In genomic region chr1:248842781-248843331, GRCh38 we compare ENCODE assay signal across 1 cellular context.
TF ChIP-seq lines count a peak whose summit lies in the region.

No MANE protein-coding gene starts in this region.

TF ChIP-seq in GM12878, 131 proteins besides CTCF, POLR2A, EP300 and RAD21 (continued from another document):
- TF ChIP-seq, protein P1, sequence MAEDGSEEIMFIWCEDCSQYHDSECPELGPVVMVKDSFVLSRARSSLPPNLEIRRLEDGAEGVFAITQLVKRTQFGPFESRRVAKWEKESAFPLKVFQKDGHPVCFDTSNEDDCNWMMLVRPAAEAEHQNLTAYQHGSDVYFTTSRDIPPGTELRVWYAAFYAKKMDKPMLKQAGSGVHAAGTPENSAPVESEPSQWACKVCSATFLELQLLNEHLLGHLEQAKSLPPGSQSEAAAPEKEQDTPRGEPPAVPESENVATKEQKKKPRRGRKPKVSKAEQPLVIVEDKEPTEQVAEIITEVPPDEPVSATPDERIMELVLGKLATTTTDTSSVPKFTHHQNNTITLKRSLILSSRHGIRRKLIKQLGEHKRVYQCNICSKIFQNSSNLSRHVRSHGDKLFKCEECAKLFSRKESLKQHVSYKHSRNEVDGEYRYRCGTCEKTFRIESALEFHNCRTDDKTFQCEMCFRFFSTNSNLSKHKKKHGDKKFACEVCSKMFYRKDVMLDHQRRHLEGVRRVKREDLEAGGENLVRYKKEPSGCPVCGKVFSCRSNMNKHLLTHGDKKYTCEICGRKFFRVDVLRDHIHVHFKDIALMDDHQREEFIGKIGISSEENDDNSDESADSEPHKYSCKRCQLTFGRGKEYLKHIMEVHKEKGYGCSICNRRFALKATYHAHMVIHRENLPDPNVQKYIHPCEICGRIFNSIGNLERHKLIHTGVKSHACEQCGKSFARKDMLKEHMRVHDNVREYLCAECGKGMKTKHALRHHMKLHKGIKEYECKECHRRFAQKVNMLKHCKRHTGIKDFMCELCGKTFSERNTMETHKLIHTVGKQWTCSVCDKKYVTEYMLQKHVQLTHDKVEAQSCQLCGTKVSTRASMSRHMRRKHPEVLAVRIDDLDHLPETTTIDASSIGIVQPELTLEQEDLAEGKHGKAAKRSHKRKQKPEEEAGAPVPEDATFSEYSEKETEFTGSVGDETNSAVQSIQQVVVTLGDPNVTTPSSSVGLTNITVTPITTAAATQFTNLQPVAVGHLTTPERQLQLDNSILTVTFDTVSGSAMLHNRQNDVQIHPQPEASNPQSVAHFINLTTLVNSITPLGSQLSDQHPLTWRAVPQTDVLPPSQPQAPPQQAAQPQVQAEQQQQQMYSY (CRISPR knock-in tag; IDR thresholded peaks at IDR 0.05) = no peak
- TF ChIP-seq ETV6 (conservative IDR thresholded peaks at IDR 0.05 in 1 of 2, IDR thresholded peaks at IDR 0.05 in 1 of 2; ENCODE audit: borderline replicate concordance in 1 of 2, low read depth in 1 of 2) = no peak; a peak in 1 of 4 replicates
- TF ChIP-seq SREBF1 (IDR thresholded peaks at IDR 0.05; ENCODE audit: low read length) = no peak
- TF ChIP-seq, protein P2, sequence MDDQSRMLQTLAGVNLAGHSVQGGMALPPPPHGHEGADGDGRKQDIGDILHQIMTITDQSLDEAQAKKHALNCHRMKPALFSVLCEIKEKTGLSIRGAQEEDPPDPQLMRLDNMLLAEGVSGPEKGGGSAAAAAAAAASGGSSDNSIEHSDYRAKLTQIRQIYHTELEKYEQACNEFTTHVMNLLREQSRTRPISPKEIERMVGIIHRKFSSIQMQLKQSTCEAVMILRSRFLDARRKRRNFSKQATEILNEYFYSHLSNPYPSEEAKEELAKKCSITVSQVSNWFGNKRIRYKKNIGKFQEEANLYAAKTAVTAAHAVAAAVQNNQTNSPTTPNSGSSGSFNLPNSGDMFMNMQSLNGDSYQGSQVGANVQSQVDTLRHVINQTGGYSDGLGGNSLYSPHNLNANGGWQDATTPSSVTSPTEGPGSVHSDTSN (IDR thresholded peaks at IDR 0.05; ENCODE audit: insufficient replicate concordance, low read depth, low read length) = no peak
- TF ChIP-seq NFXL1 (IDR thresholded peaks at IDR 0.05; ENCODE audit: borderline replicate concordance) = no peak
- TF ChIP-seq, protein P3, sequence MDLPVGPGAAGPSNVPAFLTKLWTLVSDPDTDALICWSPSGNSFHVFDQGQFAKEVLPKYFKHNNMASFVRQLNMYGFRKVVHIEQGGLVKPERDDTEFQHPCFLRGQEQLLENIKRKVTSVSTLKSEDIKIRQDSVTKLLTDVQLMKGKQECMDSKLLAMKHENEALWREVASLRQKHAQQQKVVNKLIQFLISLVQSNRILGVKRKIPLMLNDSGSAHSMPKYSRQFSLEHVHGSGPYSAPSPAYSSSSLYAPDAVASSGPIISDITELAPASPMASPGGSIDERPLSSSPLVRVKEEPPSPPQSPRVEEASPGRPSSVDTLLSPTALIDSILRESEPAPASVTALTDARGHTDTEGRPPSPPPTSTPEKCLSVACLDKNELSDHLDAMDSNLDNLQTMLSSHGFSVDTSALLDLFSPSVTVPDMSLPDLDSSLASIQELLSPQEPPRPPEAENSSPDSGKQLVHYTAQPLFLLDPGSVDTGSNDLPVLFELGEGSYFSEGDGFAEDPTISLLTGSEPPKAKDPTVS (IDR thresholded peaks at IDR 0.05; ENCODE audit: low read depth, low read length) = no peak
- no peak for TF ChIP-seq HDAC6 (IDR thresholded peaks at IDR 0.05; ENCODE audit: unreplicated experiment)
- no peak for TF ChIP-seq NRF1 (conservative IDR thresholded peaks at IDR 0.05; ENCODE audit: low read depth, low read length)
- TF ChIP-seq SPI1 (IDR thresholded peaks at IDR 0.05; ENCODE audit: borderline replicate concordance, insufficient read depth, low read depth, low read length) = no peak
- no peak for TF ChIP-seq HDAC2 (IDR thresholded peaks at IDR 0.05)
- 0 out of 2 replicates have a peak, but pooled peaks have one; percentile 15 for TF ChIP-seq MTA2 (IDR thresholded peaks at IDR 0.05; ENCODE audit: low read depth)
- TF ChIP-seq NR2C1 (IDR thresholded peaks at IDR 0.05) = no peak
- 0 out of 2 replicates have a peak, but pooled peaks have one; percentile 56 for TF ChIP-seq ZNF687 (IDR thresholded peaks at IDR 0.05)
- TF ChIP-seq NFIC (IDR thresholded peaks at IDR 0.05; ENCODE audit: low read depth, low read length) = peak; percentile 25; the same call in 1 of the 2 replicates
- TF ChIP-seq ELK1 (IDR thresholded peaks at IDR 0.05; ENCODE audit: low read depth, low read length) = no peak
- no peak for TF ChIP-seq ZSCAN29 (IDR thresholded peaks at IDR 0.05)
- TF ChIP-seq, protein P4, sequence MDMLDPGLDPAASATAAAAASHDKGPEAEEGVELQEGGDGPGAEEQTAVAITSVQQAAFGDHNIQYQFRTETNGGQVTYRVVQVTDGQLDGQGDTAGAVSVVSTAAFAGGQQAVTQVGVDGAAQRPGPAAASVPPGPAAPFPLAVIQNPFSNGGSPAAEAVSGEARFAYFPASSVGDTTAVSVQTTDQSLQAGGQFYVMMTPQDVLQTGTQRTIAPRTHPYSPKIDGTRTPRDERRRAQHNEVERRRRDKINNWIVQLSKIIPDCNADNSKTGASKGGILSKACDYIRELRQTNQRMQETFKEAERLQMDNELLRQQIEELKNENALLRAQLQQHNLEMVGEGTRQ (IDR thresholded peaks at IDR 0.05; ENCODE audit: borderline replicate concordance, low read depth, low read length) = peak; percentile 52; the same call in 1 of the 2 replicates
- TF ChIP-seq SIX5 (IDR thresholded peaks at IDR 0.05; ENCODE audit: low read depth, low read length, severe bottlenecking) = no peak
- no peak for TF ChIP-seq NFYA (IDR thresholded peaks at IDR 0.05; ENCODE audit: borderline replicate concordance, low read depth, low read length)
- TF ChIP-seq GATAD2B (conservative IDR thresholded peaks at IDR 0.05; ENCODE audit: low read depth) = peak; percentile 48; the same call in 1 of the 2 replicates
- 0 out of 2 replicates have a peak, but pooled peaks have one; percentile 38 for TF ChIP-seq CHD2 (IDR thresholded peaks at IDR 0.05; ENCODE audit: borderline replicate concordance, low read depth, low read length)
- no peak for TF ChIP-seq CREB1 (IDR thresholded peaks at IDR 0.05; ENCODE audit: low read depth)
- TF ChIP-seq CBFB (IDR thresholded peaks at IDR 0.05; ENCODE audit: low read depth) = no peak
- TF ChIP-seq NR2C2 (IDR thresholded peaks at IDR 0.05; ENCODE audit: borderline replicate concordance, control insufficient read depth, insufficient read length, low read depth) = no peak
- TF ChIP-seq MEF2B (IDR thresholded peaks at IDR 0.05; ENCODE audit: partially characterized antibody, poor library complexity, severe bottlenecking) = peak; percentile 93
- TF ChIP-seq MXI1 (IDR thresholded peaks at IDR 0.05; ENCODE audit: low read depth, low read length) = peak; percentile 75; the same call in 1 of the 2 replicates
- no peak for TF ChIP-seq ZBTB11 (CRISPR knock-in tag; IDR thresholded peaks at IDR 0.05)
- TF ChIP-seq, protein P5, sequence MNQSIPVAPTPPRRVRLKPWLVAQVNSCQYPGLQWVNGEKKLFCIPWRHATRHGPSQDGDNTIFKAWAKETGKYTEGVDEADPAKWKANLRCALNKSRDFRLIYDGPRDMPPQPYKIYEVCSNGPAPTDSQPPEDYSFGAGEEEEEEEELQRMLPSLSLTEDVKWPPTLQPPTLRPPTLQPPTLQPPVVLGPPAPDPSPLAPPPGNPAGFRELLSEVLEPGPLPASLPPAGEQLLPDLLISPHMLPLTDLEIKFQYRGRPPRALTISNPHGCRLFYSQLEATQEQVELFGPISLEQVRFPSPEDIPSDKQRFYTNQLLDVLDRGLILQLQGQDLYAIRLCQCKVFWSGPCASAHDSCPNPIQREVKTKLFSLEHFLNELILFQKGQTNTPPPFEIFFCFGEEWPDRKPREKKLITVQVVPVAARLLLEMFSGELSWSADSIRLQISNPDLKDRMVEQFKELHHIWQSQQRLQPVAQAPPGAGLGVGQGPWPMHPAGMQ (IDR thresholded peaks at IDR 0.05; ENCODE audit: borderline replicate concordance) = no peak
- TF ChIP-seq, protein P6, sequence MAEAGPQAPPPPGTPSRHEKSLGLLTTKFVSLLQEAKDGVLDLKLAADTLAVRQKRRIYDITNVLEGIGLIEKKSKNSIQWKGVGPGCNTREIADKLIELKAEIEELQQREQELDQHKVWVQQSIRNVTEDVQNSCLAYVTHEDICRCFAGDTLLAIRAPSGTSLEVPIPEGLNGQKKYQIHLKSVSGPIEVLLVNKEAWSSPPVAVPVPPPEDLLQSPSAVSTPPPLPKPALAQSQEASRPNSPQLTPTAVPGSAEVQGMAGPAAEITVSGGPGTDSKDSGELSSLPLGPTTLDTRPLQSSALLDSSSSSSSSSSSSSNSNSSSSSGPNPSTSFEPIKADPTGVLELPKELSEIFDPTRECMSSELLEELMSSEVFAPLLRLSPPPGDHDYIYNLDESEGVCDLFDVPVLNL (IDR thresholded peaks at IDR 0.05; ENCODE audit: low read depth, low read length) = no peak
- TF ChIP-seq CREM (IDR thresholded peaks at IDR 0.05; ENCODE audit: low read depth) = peak; percentile 21; the same call in 1 of the 2 replicates
TF ChIP-seq in GM12878: peak in this region for 25.
